Comparison of ENCODE assay signal across 15 cellular contexts in the genomic region with DNA sequence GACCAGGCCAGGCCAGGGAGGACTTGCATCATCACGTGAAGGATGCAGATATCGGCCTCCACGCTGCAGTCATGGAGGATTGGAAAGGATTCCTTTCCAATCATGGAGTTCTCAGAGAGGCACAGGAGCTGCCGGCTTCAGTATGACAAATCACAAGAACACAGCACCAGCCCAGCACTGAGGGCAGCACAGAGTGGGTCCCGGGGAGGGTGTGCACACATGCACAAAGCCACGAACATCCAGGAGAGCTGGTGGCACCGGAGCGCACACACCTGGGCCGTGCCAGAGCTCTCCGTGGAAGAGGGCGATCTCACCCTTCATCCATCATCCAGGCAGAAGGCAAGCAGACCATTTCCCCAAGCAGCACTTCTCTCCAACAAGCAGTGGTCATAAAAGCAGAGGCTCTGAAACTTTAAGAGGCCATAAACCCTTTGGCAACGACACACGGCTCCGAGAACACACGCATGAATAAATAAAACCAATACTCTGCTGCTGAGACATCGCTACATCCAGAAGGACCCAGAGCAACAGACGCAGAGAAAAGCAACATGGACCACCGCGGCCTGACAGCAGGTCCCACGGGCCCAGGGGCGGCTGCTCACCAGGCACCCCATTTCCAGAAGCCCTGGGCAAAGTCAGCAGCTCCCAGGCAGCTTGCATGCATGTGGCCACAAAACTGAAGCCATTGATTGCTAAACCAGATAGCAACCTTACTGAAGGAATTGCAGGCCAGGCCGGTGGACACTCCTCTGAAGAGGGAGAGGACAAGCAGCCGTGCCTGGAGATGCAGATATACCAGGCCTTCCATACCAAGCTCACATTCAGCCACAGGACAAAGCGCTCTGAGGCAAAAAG.
"Had no signal": no experiment of that assay in that cellular context is flagged by ENCODE, and none has a peak within 500 bp of the region (broad histone marks: within the 10 kb centered on the region; RNA-seq: fewer than 3 reads in every experiment).

No MANE protein-coding gene starts in this region.

- H3K27me3 Mint-ChIP-seq: activated CD4-positive, alpha-beta T cell treated with anti-CD3 and anti-CD28 coated beads for 36 hours; activated CD8-positive, alpha-beta T cell treated with anti-CD3 and anti-CD28 coated beads for 36 hours; activated naive CD8-positive, alpha-beta T cell treated with anti-CD3 and anti-CD28 coated beads, Interleukin-2, amount 50 U/mL, for 24 hours had no signal

- H3K4me3 ChIP-seq: cardiac muscle cell, esophagus squamous epithelium, ovary, thyroid gland, uterus had no signal

- DNase-seq: activated CD4-positive, alpha-beta T cell treated with anti-CD3 and anti-CD28 coated beads for 36 hours; activated CD8-positive, alpha-beta T cell treated with anti-CD3 and anti-CD28 coated beads for 36 hours; activated naive CD4-positive, alpha-beta T cell treated with Interleukin-2 at 50 U/mL for 16 hours; activated naive CD8-positive, alpha-beta T cell treated with anti-CD3 and anti-CD28 coated beads, Interleukin-2, amount 50 U/mL, for 24 hours; esophagus squamous epithelium; foreskin fibroblast; left ventricle myocardium superior; mesenchymal stem cell; ovary; thyroid gland; uterus; WERI-Rb-1 had no signal

- H3K27ac ChIP-seq: cardiac muscle cell, esophagus squamous epithelium, ovary, thyroid gland, uterus, WERI-Rb-1 had no signal

- H3K9me3 ChIP-seq: ovary, thyroid gland, uterus had no signal

- ATAC-seq: activated CD4-positive, alpha-beta T cell treated with anti-CD3 and anti-CD28 coated beads for 36 hours; activated CD8-positive, alpha-beta T cell treated with anti-CD3 and anti-CD28 coated beads for 36 hours; activated naive CD8-positive, alpha-beta T cell treated with anti-CD3 and anti-CD28 coated beads, Interleukin-2, amount 50 U/mL, for 24 hours; left ventricle myocardium superior had no signal

- H3K4me3 Mint-ChIP-seq: activated CD4-positive, alpha-beta T cell treated with anti-CD3 and anti-CD28 coated beads for 36 hours; activated CD8-positive, alpha-beta T cell treated with anti-CD3 and anti-CD28 coated beads for 36 hours; activated naive CD8-positive, alpha-beta T cell treated with anti-CD3 and anti-CD28 coated beads, Interleukin-2, amount 50 U/mL, for 24 hours; activated T-helper 1 cell treated with anti-CD3 and anti-CD28 coated beads, Interleukin-12 subunit alpha, Interleukin-12 subunit beta, Interleukin-2, Interleukin-4 antibody, amounts not matched to agents 30 ng/mL and 10 ng/mL and 1 ng/mL, durations not matched to agents 14 hours and 24 hours and 36 hours; neural crest cell had no signal

- H3K27ac Mint-ChIP-seq: activated CD4-positive, alpha-beta T cell treated with anti-CD3 and anti-CD28 coated beads for 36 hours; activated CD8-positive, alpha-beta T cell treated with anti-CD3 and anti-CD28 coated beads for 36 hours; activated naive CD8-positive, alpha-beta T cell treated with anti-CD3 and anti-CD28 coated beads, Interleukin-2, amount 50 U/mL, for 24 hours; activated T-helper 1 cell treated with anti-CD3 and anti-CD28 coated beads, Interleukin-12 subunit alpha, Interleukin-12 subunit beta, Interleukin-2, Interleukin-4 antibody, amounts not matched to agents 30 ng/mL and 10 ng/mL and 1 ng/mL, durations not matched to agents 14 hours and 24 hours and 36 hours had no signal

- H3K27me3 ChIP-seq: cardiac muscle cell, esophagus squamous epithelium, ovary, thyroid gland, uterus had no signal

- H3K36me3 ChIP-seq: cardiac muscle cell, esophagus squamous epithelium, ovary, thyroid gland, uterus, WERI-Rb-1 had no signal

- H3K4me1 ChIP-seq: esophagus squamous epithelium, thyroid gland, uterus had no signal
